In genomic region chrX:13432376-13432775, GRCh38 we compare ENCODE assay signal across 10 cellular contexts.
DNase-seq lines count a peak whose midpoint lies in the region; ATAC-seq, FAIRE-seq and TF ChIP-seq lines count a peak whose summit lies in the region.
"Had no signal": no experiment of that assay in that cellular context is flagged by ENCODE, and none has a peak within 500 bp of the region (broad histone marks: within the 10 kb centered on the region; RNA-seq: fewer than 3 reads in every experiment).

No MANE protein-coding gene starts in this region.

- DNase-seq in M059J (ENCODE audit: low read depth): peak; percentile 93
- DNase-seq in dermis blood vessel endothelial cell: peak; percentile 89
- DNase-seq in lung microvascular endothelial cell (ENCODE audit: low read depth in 2 of 2): peak; percentile 62 to 95
- DNase-seq in urothelium cell line (ENCODE audit: low spot score): peak; percentile 13
- no peak for DNase-seq in HuH-7 (ENCODE audit: low spot score)
- no peak for DNase-seq in GM12891 (ENCODE audit: insufficient read length, low spot score)
- DNase-seq in stimulated activated CD4-positive, alpha-beta T cell treated with anti-CD3 and anti-CD28 coated beads, Interleukin-4, amount 100 ng/mL, for 1 hour: no peak
- DNase-seq: activated CD4-positive, alpha-beta T cell treated with anti-CD3 and anti-CD28 coated beads, Interleukin-2, amount 50 U/mL, for 4 hours; Kasumi-1 had no signal

- no peak for ATAC-seq in HG03045 (IDR thresholded peaks at IDR 0.05; ENCODE audit: unreplicated experiment)

- FAIRE-seq in urothelium cell line (lab: Jason Lieb, UNC): no peak
- no peak for FAIRE-seq in GM12891 (lab: Jason Lieb, UNC)

- no peak for TF ChIP-seq POLR2A in GM12891 (IDR thresholded peaks at IDR 0.05; ENCODE audit: low read depth, low read length)

TF ChIP-seq in GM12891, 5 proteins besides CTCF, POLR2A, EP300 and RAD21:
- TF ChIP-seq TAF1 (IDR thresholded peaks at IDR 0.05; ENCODE audit: low read depth, low read length) (no peak), PAX5 (IDR thresholded peaks at IDR 0.05; ENCODE audit: insufficient read depth, low read length, severe bottlenecking) (no peak)

Comparison
In these comparisons a context has a peak if more than half of its experiments do, and no peak if none do; other contexts are left out.
1. DNase-seq: peak in M059J (single experiment), dermis blood vessel endothelial cell (single experiment), lung microvascular endothelial cell (2 of 2) and urothelium cell line (single experiment); none in HuH-7 (single experiment), GM12891 (single experiment) and stimulated activated CD4-positive, alpha-beta T cell treated with anti-CD3 and anti-CD28 coated beads, Interleukin-4, amount 100 ng/mL, for 1 hour (single experiment).